21 cellular contexts compared by ENCODE assay signal in genomic region chr10:17292375-17292774, GRCh38.
A peak's percentile ranks its signal among the peaks of the same experiment; 100 is the strongest.
DNase-seq lines count a peak whose midpoint lies in the region; ATAC-seq and TF ChIP-seq lines count a peak whose summit lies in the region.
"Had no signal": no experiment of that assay in that cellular context is flagged by ENCODE, and none has a peak within 500 bp of the region (broad histone marks: within the 10 kb centered on the region; RNA-seq: fewer than 3 reads in every experiment).

No MANE protein-coding gene starts in this region.

- H3K9me3 Mint-ChIP-seq in natural killer cell treated with Interleukin-12 subunit alpha and Interleukin-12 subunit beta and Interleukin-15 and Interleukin-18, amount 100 ng/mL, for 72 hours = no peaks in the 10 kb centered on the region
- H3K9me3 Mint-ChIP-seq: CD4-positive, alpha-beta T cell; CD8-positive, alpha-beta memory T cell; GM23338 had no signal

- no peaks in the 10 kb centered on the region for H3K79me2 ChIP-seq in GM23248 (ENCODE audit: insufficient read depth)

- no peak overlapping the region for H3K4me3 ChIP-seq in GM23248
- H3K4me3 ChIP-seq in epithelial cell of esophagus (ENCODE audit: low read length) = no peak overlapping the region
- H3K4me3 ChIP-seq: A549; BLaER1 treated with 17β-estradiol and CSF1 and Interleukin-3, amounts not matched to agents 10 nM and 100 nM; GM23338; HAP-1 had no signal

- H3K9ac ChIP-seq in GM23248 = no peak overlapping the region
- H3K9ac ChIP-seq: BLaER1 treated with 17β-estradiol and CSF1 and Interleukin-3, amounts not matched to agents 10 nM and 100 nM had no signal

- DNase-seq in GM23248 = peak; percentile 3
- DNase-seq in RKO (ENCODE audit: low spot score) = peak; percentile 14
- DNase-seq in epithelial cell of esophagus (ENCODE audit: low read depth) = peak; percentile 2
- DNase-seq in natural killer cell treated with Interleukin-12 subunit alpha and Interleukin-12 subunit beta and Interleukin-15 and Interleukin-18, amount 100 ng/mL, for 72 hours (ENCODE audit: low spot score) = no peak
- no peak for DNase-seq in substantia nigra (lab: John Stamatoyannopoulos, UW)
- DNase-seq: 8988T; ACHN; AML-193; BE2C; CD4-positive, alpha-beta T cell; CD8-positive, alpha-beta memory T cell; DMS 273 treated with DMSO at 0.1 percent for 48 hours; DMS79; EL; GF-D8 had no signal

- no peak for TF ChIP-seq CTCF in epithelial cell of esophagus (IDR thresholded peaks at IDR 0.05; ENCODE audit: insufficient read depth, low read depth, low read length, missing control alignments)

- no peak overlapping the region for H3K4me3 Mint-ChIP-seq in natural killer cell treated with Interleukin-12 subunit alpha and Interleukin-12 subunit beta and Interleukin-15 and Interleukin-18, amount 100 ng/mL, for 72 hours
- H3K4me3 Mint-ChIP-seq: CD14-positive monocyte; CD4-positive, alpha-beta T cell; CD8-positive, alpha-beta memory T cell; GM23338 had no signal

- H3K27ac Mint-ChIP-seq in natural killer cell treated with Interleukin-12 subunit alpha and Interleukin-12 subunit beta and Interleukin-15 and Interleukin-18, amount 100 ng/mL, for 72 hours = no peak overlapping the region
- H3K27ac Mint-ChIP-seq: CD14-positive monocyte; CD4-positive, alpha-beta T cell; GM23338 had no signal

- no peak for ATAC-seq in HG03432 (IDR thresholded peaks at IDR 0.05; ENCODE audit: unreplicated experiment)
- ATAC-seq in natural killer cell treated with Interleukin-12 subunit alpha and Interleukin-12 subunit beta and Interleukin-15 and Interleukin-18, amount 100 ng/mL, for 72 hours = no peak
- ATAC-seq: A549, GM23338 had no signal

- H3K36me3 Mint-ChIP-seq in natural killer cell treated with Interleukin-12 subunit alpha and Interleukin-12 subunit beta and Interleukin-15 and Interleukin-18, amount 100 ng/mL, for 72 hours = no peaks in the 10 kb centered on the region
- H3K36me3 Mint-ChIP-seq: CD14-positive monocyte; CD8-positive, alpha-beta memory T cell had no signal

- no peak overlapping the region for H3K4me2 ChIP-seq in GM23248 (ENCODE audit: unreplicated experiment)
- H3K4me2 ChIP-seq: A549; BLaER1 treated with 17β-estradiol and CSF1 and Interleukin-3, amounts not matched to agents 10 nM and 100 nM; GM23338 had no signal

- H3K4me1 ChIP-seq in GM23248 (ENCODE audit: insufficient read depth) = no peaks in the 10 kb centered on the region
- H3K4me1 ChIP-seq: A549; BE2C; BLaER1 treated with 17β-estradiol and CSF1 and Interleukin-3, amounts not matched to agents 10 nM and 100 nM; HAP-1 had no signal

- no peaks in the 10 kb centered on the region for H3K36me3 ChIP-seq in GM23248 (ENCODE audit: low read depth)
- H3K36me3 ChIP-seq: BE2C; BLaER1 treated with 17β-estradiol and CSF1 and Interleukin-3, amounts not matched to agents 10 nM and 100 nM; HAP-1 had no signal

- peaks cover 25 to 37% of the 10 kb centered on the region in 2 donors for H3K27me3 Mint-ChIP-seq in natural killer cell treated with Interleukin-12 subunit alpha and Interleukin-12 subunit beta and Interleukin-15 and Interleukin-18, amount 100 ng/mL, for 72 hours

- H2AFZ ChIP-seq in GM23248 = no peak overlapping the region
- H2AFZ ChIP-seq: GM23338 had no signal

- no peaks in the 10 kb centered on the region for H4K20me1 ChIP-seq in GM23248 (ENCODE audit: insufficient read depth)
- H4K20me1 ChIP-seq: BLaER1 treated with 17β-estradiol and CSF1 and Interleukin-3, amounts not matched to agents 10 nM and 100 nM had no signal

- in situ Hi-C loops in GM23248 (cut with MboI) = no loop called here

- H3K27me3 ChIP-seq in GM23248 (replicated peaks; ENCODE audit: insufficient read depth) = peaks cover 31% of the 10 kb centered on the region
- H3K27me3 ChIP-seq: BLaER1 treated with 17β-estradiol and CSF1 and Interleukin-3, amounts not matched to agents 10 nM and 100 nM had no signal

- H3F3A ChIP-seq in GM23248 (ENCODE audit: insufficient read depth) = no peaks in the 10 kb centered on the region

- H3K4me1 Mint-ChIP-seq in natural killer cell treated with Interleukin-12 subunit alpha and Interleukin-12 subunit beta and Interleukin-15 and Interleukin-18, amount 100 ng/mL, for 72 hours (ENCODE audit: low read depth in 2 of 2) = no peaks in the 10 kb centered on the region
- H3K4me1 Mint-ChIP-seq: CD14-positive monocyte; CD8-positive, alpha-beta memory T cell; GM23338 had no signal

- no peak overlapping the region for H3K27ac ChIP-seq in GM23248
- H3K27ac ChIP-seq in substantia nigra (ENCODE audit: low read depth, low read length, poor library complexity, severe bottlenecking) = no peak overlapping the region
- H3K27ac ChIP-seq: A549; BLaER1 treated with 17β-estradiol and CSF1 and Interleukin-3, amounts not matched to agents 10 nM and 100 nM had no signal

- WGBS in GM23248 (ENCODE audit: low coverage in 1 of 2, low lambda C conversion rate in 2 of 2, missing lambda C conversion rate in 2 of 2), 2 experiments = 59 to 67% methylated on average over 4 of the region's 4 CpGs

- H3K9me2 ChIP-seq in GM23248 (ENCODE audit: insufficient read depth) = no peaks in the 10 kb centered on the region

- no peaks in the 10 kb centered on the region for H3K9me3 ChIP-seq in GM23248 (ENCODE audit: low read depth)
- H3K9me3 ChIP-seq: A549; BE2C; BLaER1 treated with 17β-estradiol and CSF1 and Interleukin-3, amounts not matched to agents 10 nM and 100 nM; HAP-1 had no signal

Comparison
In these comparisons a context has a peak if more than half of its experiments do, and no peak if none do; other contexts are left out.
1. DNase-seq: peak in GM23248 (single experiment), RKO (single experiment) and epithelial cell of esophagus (single experiment); none in natural killer cell treated with Interleukin-12 subunit alpha and Interleukin-12 subunit beta and Interleukin-15 and Interleukin-18, amount 100 ng/mL, for 72 hours (single experiment) and substantia nigra (0 of 49).